ENCODE assay signal across 19 cellular contexts in the genomic region with DNA sequence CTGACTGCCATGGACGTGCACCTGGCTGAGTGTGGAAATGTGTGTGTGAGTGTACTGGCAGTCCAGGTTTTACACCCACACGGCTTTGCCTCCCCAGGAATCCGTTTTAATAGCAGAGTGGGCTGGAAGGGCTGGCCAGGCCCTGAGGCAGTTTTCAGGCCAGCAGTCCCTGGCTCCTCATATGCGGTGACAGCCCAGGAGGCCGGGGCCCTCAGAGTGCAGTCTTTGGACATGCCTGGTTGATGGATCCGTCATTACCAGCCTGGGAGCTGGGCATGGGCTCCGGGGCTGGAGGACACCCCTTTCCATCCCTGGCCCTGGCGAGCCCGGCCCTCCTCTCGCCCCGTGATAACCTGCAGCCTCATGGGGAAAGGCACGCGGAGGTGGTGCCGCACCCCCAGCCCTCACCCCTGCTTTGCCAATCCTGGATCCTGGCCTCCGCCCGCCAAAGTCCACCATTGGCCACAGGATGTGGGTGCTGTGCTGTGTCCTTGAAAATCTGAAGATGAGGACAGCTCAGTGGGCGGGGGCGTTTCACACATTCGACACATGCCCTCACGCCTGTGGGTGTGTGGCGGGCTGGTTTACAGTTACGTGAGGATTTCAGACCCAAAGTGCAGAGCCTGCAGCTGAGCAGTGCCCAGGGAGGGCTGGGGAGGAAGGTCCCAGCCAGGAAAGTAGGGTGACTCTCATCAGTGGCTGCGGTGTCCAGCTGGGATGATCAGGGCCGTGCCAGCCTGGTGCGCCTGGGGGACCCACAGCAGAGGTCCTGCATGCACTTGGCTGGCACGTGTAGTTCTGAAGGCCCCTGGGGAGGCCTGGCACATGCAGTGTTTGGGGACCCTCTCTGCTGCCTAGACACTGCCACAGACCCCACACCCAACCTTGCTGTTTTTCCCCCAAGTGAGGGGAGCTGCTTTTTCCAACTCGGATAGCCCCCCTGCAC. TPM values are rescaled to one million over a fixed set of nuclear protein-coding genes. Genes with fewer than 3 reads are reported as not detected.
DNase-seq lines count a peak whose midpoint lies in the region; ATAC-seq, FAIRE-seq and TF ChIP-seq lines count a peak whose summit lies in the region.
"Had no signal": no experiment of that assay in that cellular context is flagged by ENCODE, and none has a peak within 500 bp of the region (broad histone marks: within the 10 kb centered on the region; RNA-seq: fewer than 3 reads in every experiment).

No MANE protein-coding gene starts in this region.

- no peak overlapping the region for H2AK5ac ChIP-seq in H1 (ENCODE audit: low read depth, low read length)

- intact Hi-C loops in HepG2 (cut with micrococcal nuclease; ENCODE audit: unreplicated experiment): no loop called here
- intact Hi-C loops in right lobe of liver (cut with DNase I): no loop called here

- peak overlapping the region; percentile 22 for H4K91ac ChIP-seq in H1 (replicated peaks; ENCODE audit: insufficient read length, low read length)

- H2BK12ac ChIP-seq in H1 (ENCODE audit: low read depth, low read length): peak overlapping the region; percentile 30; the same call in 1 of the 2 replicates

- H3K4ac ChIP-seq in H1 (replicated peaks; ENCODE audit: insufficient read length, low read depth, low read length): no peak overlapping the region

- H3K79me2 ChIP-seq in HepG2 (ENCODE audit: insufficient read depth, low read length) (no peaks in the 10 kb centered on the region), H1 (ENCODE audit: control insufficient read depth in 1 of 2, insufficient read depth in 2 of 2, low read length in 2 of 2) (no peaks in the 10 kb centered on the region)

- no peak overlapping the region for H3K27ac Mint-ChIP-seq in nephron progenitor cell
- H3K27ac Mint-ChIP-seq: activated B cell treated with CpG ODN at 0.5 μM for 24 hours, type B pancreatic cell had no signal

- TF ChIP-seq RAD21 in HepG2 (CRISPR knock-in tag; IDR thresholded peaks at IDR 0.05) (no peak), H1 (IDR thresholded peaks at IDR 0.05 in 1 of 2, conservative IDR thresholded peaks at IDR 0.05 in 1 of 2; ENCODE audit: low read depth in 2 of 2, low read length in 2 of 2) (no peak)

- H2BK120ac ChIP-seq in H1 (replicated peaks; ENCODE audit: low read depth, low read length): peak overlapping the region; percentile 13

- no TSS peak for BruUV-seq in HepG2 (replicated peaks; lab: Mats Ljungman, UMichigan)

- FAIRE-seq in HepG2 (lab: Jason Lieb, UNC): no peak
- no peak for FAIRE-seq in H1 (lab: Jason Lieb, UNC)
- FAIRE-seq: islet of Langerhans had no signal

- TF ChIP-seq CTCF in HepG2 (CRISPR knock-in tag; IDR thresholded peaks at IDR 0.05): no peak
- TF ChIP-seq CTCF in right lobe of liver (IDR thresholded peaks at IDR 0.05): no peak
- no peak for TF ChIP-seq CTCF in H1 (IDR thresholded peaks at IDR 0.05; ENCODE audit: control extremely low read depth in 1 of 3, insufficient read depth in 1 of 3, low read depth in 1 of 3, low read length in 3 of 3)
- TF ChIP-seq CTCF in nephron progenitor cell (IDR thresholded peaks at IDR 0.05): no peak

- H3K27ac ChIP-seq in HepG2 (ENCODE audit: extremely low read length, insufficient read depth, low read length) (no peak overlapping the region), right lobe of liver (no peak overlapping the region), H1 (ENCODE audit: low read depth, low read length) (no peak overlapping the region)
- H3K27ac ChIP-seq: HL-60, PC-9 had no signal

- peak overlapping the region; percentile 17 for H3K4me3 Mint-ChIP-seq in nephron progenitor cell
- H3K4me3 Mint-ChIP-seq: activated B cell treated with CpG ODN at 0.5 μM for 24 hours, type B pancreatic cell had no signal

- H3K23ac ChIP-seq in H1 (ENCODE audit: insufficient read length): no peak overlapping the region

- H2BK15ac ChIP-seq in H1 (ENCODE audit: low read length): peak overlapping the region; percentile 20; the same call in 1 of the 2 replicates

- no peaks in the 10 kb centered on the region for H3K9me3 Mint-ChIP-seq in nephron progenitor cell
- H3K9me3 Mint-ChIP-seq: activated B cell treated with CpG ODN at 0.5 μM for 24 hours, type B pancreatic cell had no signal

- ATAC-seq in HepG2 (no peak), right lobe of liver (no peak), HG03565 (IDR thresholded peaks at IDR 0.05; ENCODE audit: unreplicated experiment) (no peak), GM21515 (IDR thresholded peaks at IDR 0.05; ENCODE audit: unreplicated experiment) (no peak)
- ATAC-seq: esophagus mucosa had no signal

- H4K5ac ChIP-seq in H1 (ENCODE audit: insufficient read length, low read depth, low read length): no peak overlapping the region

- H2BK5ac ChIP-seq in H1 (ENCODE audit: low read depth, low read length): peak overlapping the region; percentile 40; the same call in 1 of the 2 replicates

- WGBS in HepG2 (ENCODE audit: low lambda C conversion rate): 11% methylated on average over 10 of the region's 27 CpGs
- 76% methylated on average over 3 of the region's 27 CpGs for WGBS in right lobe of liver (ENCODE audit: insufficient coverage, low coverage, low lambda C conversion rate, missing lambda C conversion rate)
- WGBS in H1 (ENCODE audit: extremely low coverage in 1 of 2, insufficient coverage in 1 of 2, insufficient read length in 1 of 2, insufficient replicate concordance in 2 of 2, low coverage in 1 of 2, low lambda C conversion rate in 2 of 2, missing lambda C conversion rate in 1 of 2), 2 experiments: 91% methylated on average over 27 of the region's 27 CpGs; no CpG with 5 or more reads in 1 of the 2 experiments

- in situ Hi-C loops in HepG2 (cut with HindIII; ENCODE audit: extremely low pct_ligation_motif_present, low pct_unique_long_range_greater_than_20kb): no loop called here

- DNase-seq in HepG2 (ENCODE audit: low spot score) (no peak), right lobe of liver (no peak), H1 (ENCODE audit: low read depth in 1 of 2, low spot score in 2 of 2) (no peak), nephron progenitor cell (no peak), DMS114 treated with DMSO at 0.1 percent for 48 hours (lab: John Stamatoyannopoulos, UW; ENCODE audit: unreplicated experiment) (no peak), NCI-H748 treated with DMSO at 0.1 percent for 48 hours (lab: John Stamatoyannopoulos, UW) (no peak)
- DNase-seq: activated B cell treated with CpG ODN at 0.5 μM for 24 hours; activated CD4-positive, alpha-beta T cell treated with anti-CD3 and anti-CD28 coated beads, Interleukin-2, amount 50 U/mL, for 4 hours; activated effector memory CD4-positive, alpha-beta T cell treated with anti-CD3 and anti-CD28 coated beads, Interleukin-2, amount 50 U/mL, for 16 hours; effector CD4-positive, alpha-beta T cell; GF-D8; NCI-H226; PC-9 had no signal

- H3K27me3 ChIP-seq in HepG2 (ENCODE audit: control insufficient read depth in 1 of 2, insufficient read depth in 2 of 2, low read length in 2 of 2) (peaks cover 24 to 75% of the 10 kb centered on the region in 2 experiments; a peak in 4 of 5 replicates), right lobe of liver (no peaks in the 10 kb centered on the region), H1 (replicated peaks in 1 of 4; ENCODE audit: control insufficient read depth in 3 of 4, extremely low read depth in 1 of 4, insufficient read depth in 3 of 4, low read length in 3 of 4) (no peaks in the 10 kb centered on the region)

- H3K4me1 ChIP-seq in HepG2 (ENCODE audit: insufficient read depth, low read length): no peaks in the 10 kb centered on the region
- peaks cover 0 to 33% (median 0%) of the 10 kb centered on the region in 4 donors for H3K4me1 ChIP-seq in right lobe of liver
- H3K4me1 ChIP-seq in H1 (replicated peaks in 1 of 4; ENCODE audit: control insufficient read depth in 3 of 4, insufficient read depth in 4 of 4, low read length in 3 of 4): no peaks in the 10 kb centered on the region

- H3K27me3 Mint-ChIP-seq in nephron progenitor cell (ENCODE audit: low read depth, poor library complexity): peaks cover 11% of the 10 kb centered on the region

- no peak overlapping the region for H3K14ac ChIP-seq in H1 (ENCODE audit: insufficient read length)

- H2AFZ ChIP-seq in HepG2 (ENCODE audit: low read length) (no peak overlapping the region), H1 (ENCODE audit: low read length) (no peak overlapping the region)
- H2AFZ ChIP-seq: PC-9 had no signal

- H4K8ac ChIP-seq in H1 (ENCODE audit: extremely low read depth, insufficient read depth, low read length): peak overlapping the region; percentile 62; the same call in 1 of the 2 replicates

- H3K79me1 ChIP-seq in H1 (ENCODE audit: low read depth, low read length): no peaks in the 10 kb centered on the region

- H3K9ac ChIP-seq in HepG2 (ENCODE audit: insufficient read depth, low read depth, low read length): no peak overlapping the region
- no peak overlapping the region for H3K9ac ChIP-seq in H1 (replicated peaks in 1 of 4; ENCODE audit: extremely low read depth in 1 of 4, low read depth in 3 of 4, low read length in 3 of 4)

- H2BK20ac ChIP-seq in H1 (ENCODE audit: low read length): no peak overlapping the region

- H3K4me1 Mint-ChIP-seq in nephron progenitor cell: peaks cover 15% of the 10 kb centered on the region

- H3K9me3 ChIP-seq in HepG2 (ENCODE audit: low read length): no peaks in the 10 kb centered on the region
- H3K9me3 ChIP-seq in right lobe of liver: no peaks in the 10 kb centered on the region
- H3K9me3 ChIP-seq in H1 (ENCODE audit: insufficient read depth in 2 of 2, low read depth in 1 of 2, low read length in 1 of 2): no peaks in the 10 kb centered on the region

- H3K4me2 ChIP-seq in HepG2 (ENCODE audit: low read depth, low read length): no peak overlapping the region
- H3K4me2 ChIP-seq in H1 (ENCODE audit: insufficient read depth in 1 of 2, low read depth in 2 of 2, low read length in 2 of 2): no peak overlapping the region
- H3K4me2 ChIP-seq: PC-9 had no signal

- no peaks in the 10 kb centered on the region for H3K36me3 Mint-ChIP-seq in nephron progenitor cell (ENCODE audit: low read depth)
- H3K36me3 Mint-ChIP-seq: type B pancreatic cell had no signal

- TF ChIP-seq EP300 in HepG2 (IDR thresholded peaks at IDR 0.05; ENCODE audit: low read depth in 2 of 2, low read length in 2 of 2) (no peak), HepG2 (CRISPR knock-in tag; IDR thresholded peaks at IDR 0.05; ENCODE audit: borderline replicate concordance) (no peak), H1 (IDR thresholded peaks at IDR 0.05; ENCODE audit: borderline replicate concordance in 1 of 2, low read depth in 2 of 2, low read length in 2 of 2) (no peak)

- no peaks in the 10 kb centered on the region for H4K20me1 ChIP-seq in HepG2 (ENCODE audit: insufficient read depth, low read length)
- H4K20me1 ChIP-seq in H1 (replicated peaks in 1 of 2; ENCODE audit: control insufficient read depth in 1 of 2, insufficient read depth in 2 of 2, low read length in 2 of 2): peaks cover 0 to 1% of the 10 kb centered on the region in 2 experiments

- TF ChIP-seq POLR2A in HepG2 (IDR thresholded peaks at IDR 0.05; ENCODE audit: insufficient read depth in 1 of 2, low read depth in 2 of 2, low read length in 2 of 2): no peak
- no peak for TF ChIP-seq POLR2A in right lobe of liver (IDR thresholded peaks at IDR 0.05)
- TF ChIP-seq POLR2A in H1 (IDR thresholded peaks at IDR 0.05; ENCODE audit: control extremely low read depth in 1 of 2, low read depth in 2 of 2, low read length in 2 of 2): no peak

- CTCF ChIA-PET in HepG2 (lab: Yijun Ruan, JAX; ENCODE audit: low intra/inter-chr PET ratio, low total read pairs) (no interaction called here), H1 (lab: Charles Lee; ENCODE audit: partially characterized antibody) (interaction anchor here (0.7 to 4.0 kb wide), 8 partner anchors 15 to 71 kb away, joined by 3 to 36 read pairs (median 4); no protein-coding TSS in a partner anchor)

- POLR2A ChIA-PET in HepG2 (lab: Yijun Ruan, JAX): no interaction called here
- POLR2A ChIA-PET in H1 (lab: Charles Lee; ENCODE audit: partially characterized antibody): interaction anchor here (0.5 to 1.6 kb wide), 3 partner anchors 18 to 790 kb away, joined by 3 to 4 read pairs (median 3); no protein-coding TSS in a partner anchor

- no peak overlapping the region for H3K18ac ChIP-seq in H1 (ENCODE audit: extremely low read depth, low read length)

- H3K36me3 ChIP-seq in HepG2 (replicated peaks in 1 of 2; ENCODE audit: control insufficient read depth in 1 of 2, insufficient read depth in 2 of 2, low read length in 2 of 2): no peaks in the 10 kb centered on the region
- no peaks in the 10 kb centered on the region for H3K36me3 ChIP-seq in right lobe of liver
- no peaks in the 10 kb centered on the region for H3K36me3 ChIP-seq in H1 (ENCODE audit: control insufficient read depth in 2 of 4, insufficient read depth in 4 of 4, low read length in 3 of 4)

- H3K56ac ChIP-seq in H1 (replicated peaks; ENCODE audit: insufficient read length, low read depth, low read length): no peak overlapping the region

- H3K23me2 ChIP-seq in H1 (ENCODE audit: low read depth, low read length): no peaks in the 10 kb centered on the region

- no peak overlapping the region for H3K4me3 ChIP-seq in HepG2 (replicated peaks in 1 of 3; ENCODE audit: insufficient read depth in 1 of 3, low read depth in 2 of 3, low read length in 3 of 3)
- H3K4me3 ChIP-seq in right lobe of liver: no peak overlapping the region
- H3K4me3 ChIP-seq in H1 (ENCODE audit: extremely low read depth in 1 of 4, insufficient read depth in 2 of 4, low read depth in 3 of 4, low read length in 4 of 4): no peak overlapping the region
- H3K4me3 ChIP-seq: PC-9 had no signal

RNA-seq across cellular contexts. Expression of a gene that starts 55.1 kb away (rescaled TPM):
- total RNA-seq in HepG2 (2016; rRNA removed; fragmentation: Illumina TruSeq; extraction: Trizol): 0.11 and 0.22 TPM in 2 replicates
- total RNA-seq in HepG2 (2016; cell fraction: cytosol; rRNA removed; fragmentation: Illumina TruSeq; extraction: Trizol; ENCODE audit: low read depth): 0.20 and 0.35 TPM in 2 replicates
- 0.10 and 0.35 TPM in 2 replicates for total RNA-seq in HepG2 (2016; cell fraction: insoluble cytoplasmic fraction; rRNA removed; fragmentation: Illumina TruSeq; extraction: Trizol)
- total RNA-seq in HepG2 (2016; cell fraction: membrane; rRNA removed; fragmentation: Illumina TruSeq; extraction: Trizol): 0.49 and 0.93 TPM in 2 replicates
- total RNA-seq in HepG2 (2016; cell fraction: nucleus; rRNA removed; fragmentation: Illumina TruSeq; extraction: Trizol): 0.65 TPM in 1 of 2 replicates, not detected in the other
- polyA plus RNA-seq in HepG2 (2011; rRNA removed): 0.54 and 0.77 TPM in 2 replicates
- 0.36 and 1.4 TPM in 2 replicates for polyA plus RNA-seq in HepG2 (2011; cell fraction: cytosol; rRNA removed)
- polyA plus RNA-seq in HepG2 (2011; cell fraction: nucleus; rRNA removed): 0.54 and 1.4 TPM in 2 replicates
- polyA plus RNA-seq in HepG2 (2012): 0.07 and 0.17 TPM in 2 replicates
- polyA plus RNA-seq in HepG2 (2016; cell fraction: cytosol; fragmentation: Illumina TruSeq; extraction: Trizol; ENCODE audit: low read depth): 0.42 and 0.51 TPM in 2 replicates
- 0.57 and 0.67 TPM in 2 replicates for polyA plus RNA-seq in HepG2 (2016; cell fraction: insoluble cytoplasmic fraction; fragmentation: Illumina TruSeq; extraction: Trizol; ENCODE audit: low read depth)
- polyA plus RNA-seq in HepG2 (2016; cell fraction: membrane; fragmentation: Illumina TruSeq; extraction: Trizol; ENCODE audit: low read depth): 0.86 and 1.3 TPM in 2 replicates
- polyA plus RNA-seq in HepG2 (2016; cell fraction: nucleus; fragmentation: Illumina TruSeq; extraction: Trizol; ENCODE audit: insufficient read depth, low read depth): 0.70 and 1.5 TPM in 2 replicates
- 2.3 and 4.0 TPM in 2 replicates for polyA minus RNA-seq in HepG2 (2011; rRNA and poly(A)+ RNA removed; ENCODE audit: low replicate concordance)
- 0.99 and 1.4 TPM in 2 replicates for polyA minus RNA-seq in HepG2 (2011; cell fraction: cytosol; rRNA and poly(A)+ RNA removed)
- not detected in 2 replicates for polyA minus RNA-seq in HepG2 (2011; cell fraction: nucleus; rRNA and poly(A)+ RNA removed)
- total RNA-seq in right lobe of liver: 10 to 100 TPM in 2 of 6 experiments, 1 to 10 TPM in 4; 3.0 to 12.4 (median 8.5) TPM
- 21.8 and 22.5 TPM in 2 replicates for total RNA-seq in H1 (2021; fragmentation: NEBNext Ultra II Directional; extraction: Animal tissue kit (Norgen Biotek cat#: 25700))
- polyA plus RNA-seq in H1 (2011; rRNA removed): 41.3 and 51.5 TPM in 2 replicates
- 24.6 TPM for polyA plus RNA-seq in H1 (2011; cell fraction: cytosol; rRNA removed)
- 24.0 TPM for polyA plus RNA-seq in H1 (2011; cell fraction: nucleus; rRNA removed)
- 11.0 to 25.6 TPM (median 23.1 TPM) in 4 replicates for polyA plus RNA-seq in H1 (2012, experiment 1 of 2)
- polyA plus RNA-seq in H1 (2012, experiment 2 of 2): 19.1 TPM
- polyA plus RNA-seq in H1 (2013, experiment 1 of 2): 30.2 TPM
- polyA plus RNA-seq in H1 (2013, experiment 2 of 2): 29.2 TPM
- 10.5 and 13.6 TPM in 2 replicates for polyA minus RNA-seq in H1 (2011; rRNA and poly(A)+ RNA removed)
- 23.1 TPM for polyA minus RNA-seq in H1 (2011; cell fraction: cytosol; rRNA and poly(A)+ RNA removed)
- polyA minus RNA-seq in H1 (2011; cell fraction: nucleus; rRNA and poly(A)+ RNA removed): 9.8 TPM
- total RNA-seq: activated B cell treated with CpG ODN at 0.5 μM for 24 hours had no signal
